In genomic region chr7:121873795-121874194, GRCh38 we compare ENCODE assay signal across 11 cellular contexts. TPM values are rescaled to one million over a fixed set of nuclear protein-coding genes. Genes with fewer than 3 reads are reported as not detected.
DNase-seq lines count a peak whose midpoint lies in the region; ATAC-seq lines count a peak whose summit lies in the region.
"Had no signal": no experiment of that assay in that cellular context is flagged by ENCODE, and none has a peak within 500 bp of the region (broad histone marks: within the 10 kb centered on the region; RNA-seq: fewer than 3 reads in every experiment).

No MANE protein-coding gene starts in this region.

- H3K36me3 ChIP-seq in BLaER1 (no peaks in the 10 kb centered on the region), esophagus (ENCODE audit: control insufficient read depth in 2 of 2, insufficient read depth in 2 of 2, low read length in 1 of 2) (no peaks in the 10 kb centered on the region), neuron (ENCODE audit: insufficient read depth, low read length) (peaks cover 11% of the 10 kb centered on the region)

- H3K4me3 Mint-ChIP-seq in activated T-helper 2 cell treated with anti-CD3 and anti-CD28 coated beads, Interferon-gamma antibody, Interleukin-2, Interleukin-4, amounts not matched to agents 10 μg/mL and 5 μg/mL and 100 μg/mL, durations not matched to agents 14 hours and 24 hours and 36 hours (ENCODE audit: low read depth): no peak overlapping the region
- H3K4me3 Mint-ChIP-seq in activated naive CD4-positive, alpha-beta T cell treated with anti-CD3 and anti-CD28 coated beads for 36 hours: no peak overlapping the region

- 2 to 3% methylated on average over 10 of the region's 10 CpGs for WGBS in esophagus, 2 donors

- intact Hi-C loops in activated T-helper 2 cell treated with anti-CD3 and anti-CD28 coated beads, Interferon-gamma antibody, Interleukin-2, Interleukin-4, amounts not matched to agents 10 μg/mL and 5 μg/mL and 100 μg/mL, durations not matched to agents 14 hours and 24 hours and 36 hours (cut with micrococcal nuclease): loop anchor here (10.0 kb wide), 1 partner anchor 431 kb away; the partner anchor contains the start of gene FEZF1
- intact Hi-C loops in activated naive CD4-positive, alpha-beta T cell treated with anti-CD3 and anti-CD28 coated beads for 36 hours (cut with micrococcal nuclease): no loop called here

- H2AFZ ChIP-seq in neuron (ENCODE audit: low read depth, low read length): peak overlapping the region; percentile 81

- H3K4me3 ChIP-seq in BLaER1 (peak overlapping the region; percentile 65), esophagus (ENCODE audit: low read depth in 1 of 2, low read length in 2 of 2) (peak overlapping the region; percentile 73 to 93), neuron (ENCODE audit: low read length) (peak overlapping the region; percentile 100)

- CTCF ChIA-PET in activated naive CD4-positive, alpha-beta T cell treated with anti-CD3 and anti-CD28 coated beads for 36 hours (lab: Charles Lee): no interaction called here

- no peak overlapping the region for H3K27ac Mint-ChIP-seq in activated T-helper 2 cell treated with anti-CD3 and anti-CD28 coated beads, Interferon-gamma antibody, Interleukin-2, Interleukin-4, amounts not matched to agents 10 μg/mL and 5 μg/mL and 100 μg/mL, durations not matched to agents 14 hours and 24 hours and 36 hours
- H3K27ac Mint-ChIP-seq in activated naive CD4-positive, alpha-beta T cell treated with anti-CD3 and anti-CD28 coated beads for 36 hours: no peak overlapping the region
- H3K27ac Mint-ChIP-seq: stimulated activated naive CD8-positive, alpha-beta T cell treated with anti-CD3 and anti-CD28 coated beads, Interleukin-15, amount 100 ng/mL, for 72 hours had no signal

- DNase-seq in NCI-H748 (lab: John Stamatoyannopoulos, UW; ENCODE audit: unreplicated experiment): peak; percentile 59
- no peak for DNase-seq in Ammon's horn (ENCODE audit: low spot score)
- no peak for DNase-seq in activated T-helper 2 cell treated with anti-CD3 and anti-CD28 coated beads, Interferon-gamma antibody, Interleukin-2, Interleukin-4, amounts not matched to agents 10 μg/mL and 5 μg/mL and 100 μg/mL, durations not matched to agents 14 hours and 24 hours and 36 hours (ENCODE audit: low spot score)
- DNase-seq in activated naive CD4-positive, alpha-beta T cell treated with anti-CD3 and anti-CD28 coated beads for 36 hours: no peak
- DNase-seq: activated T-cell treated with anti-CD3 and anti-CD28 coated beads, Interleukin-2, amount 50 U/mL, for 1 hour; stimulated activated naive CD8-positive, alpha-beta T cell treated with anti-CD3 and anti-CD28 coated beads, Interleukin-15, amount 100 ng/mL, for 72 hours had no signal

- H3K27me3 ChIP-seq in BLaER1 (peaks cover 52% of the 10 kb centered on the region), esophagus (ENCODE audit: control insufficient read depth in 1 of 2, insufficient read depth in 2 of 2, low read length in 2 of 2) (no peaks in the 10 kb centered on the region), neuron (ENCODE audit: insufficient read depth, low read length) (no peaks in the 10 kb centered on the region)

- no peak overlapping the region for H3K9ac ChIP-seq in BLaER1

- peaks cover 6% of the 10 kb centered on the region; the same call in 1 of the 2 replicates for H4K20me1 ChIP-seq in BLaER1

- H3K9me3 Mint-ChIP-seq in activated T-helper 2 cell treated with anti-CD3 and anti-CD28 coated beads, Interferon-gamma antibody, Interleukin-2, Interleukin-4, amounts not matched to agents 10 μg/mL and 5 μg/mL and 100 μg/mL, durations not matched to agents 14 hours and 24 hours and 36 hours: no peaks in the 10 kb centered on the region
- H3K9me3 Mint-ChIP-seq in activated naive CD4-positive, alpha-beta T cell treated with anti-CD3 and anti-CD28 coated beads for 36 hours: peaks cover 1% of the 10 kb centered on the region

- peaks cover 2% of the 10 kb centered on the region for H3K4me1 Mint-ChIP-seq in activated T-helper 2 cell treated with anti-CD3 and anti-CD28 coated beads, Interferon-gamma antibody, Interleukin-2, Interleukin-4, amounts not matched to agents 10 μg/mL and 5 μg/mL and 100 μg/mL, durations not matched to agents 14 hours and 24 hours and 36 hours (ENCODE audit: low read depth)
- peaks cover 4% of the 10 kb centered on the region for H3K4me1 Mint-ChIP-seq in activated naive CD4-positive, alpha-beta T cell treated with anti-CD3 and anti-CD28 coated beads for 36 hours (ENCODE audit: low read depth)

- ATAC-seq in HG02588 (IDR thresholded peaks at IDR 0.05; ENCODE audit: unreplicated experiment): no peak

- peaks cover 7% of the 10 kb centered on the region for H3K4me1 ChIP-seq in BLaER1
- H3K4me1 ChIP-seq in esophagus (ENCODE audit: control insufficient read depth in 2 of 2, insufficient read depth in 2 of 2, low read length in 1 of 2): no peaks in the 10 kb centered on the region
- H3K4me1 ChIP-seq in neuron (ENCODE audit: insufficient read depth, low read length): peaks cover 5% of the 10 kb centered on the region

- peaks cover 43% of the 10 kb centered on the region for H3K27me3 Mint-ChIP-seq in activated T-helper 2 cell treated with anti-CD3 and anti-CD28 coated beads, Interferon-gamma antibody, Interleukin-2, Interleukin-4, amounts not matched to agents 10 μg/mL and 5 μg/mL and 100 μg/mL, durations not matched to agents 14 hours and 24 hours and 36 hours (ENCODE audit: low read depth)
- H3K27me3 Mint-ChIP-seq in activated naive CD4-positive, alpha-beta T cell treated with anti-CD3 and anti-CD28 coated beads for 36 hours (ENCODE audit: low read depth): peaks cover 34% of the 10 kb centered on the region

- peak overlapping the region; percentile 93 for H3K4me2 ChIP-seq in BLaER1

- H3K36me3 Mint-ChIP-seq in activated T-helper 2 cell treated with anti-CD3 and anti-CD28 coated beads, Interferon-gamma antibody, Interleukin-2, Interleukin-4, amounts not matched to agents 10 μg/mL and 5 μg/mL and 100 μg/mL, durations not matched to agents 14 hours and 24 hours and 36 hours (ENCODE audit: low read depth): no peaks in the 10 kb centered on the region
- H3K36me3 Mint-ChIP-seq in activated naive CD4-positive, alpha-beta T cell treated with anti-CD3 and anti-CD28 coated beads for 36 hours (ENCODE audit: low read depth): peaks cover 2% of the 10 kb centered on the region

- no peaks in the 10 kb centered on the region for H3K9me3 ChIP-seq in BLaER1
- no peaks in the 10 kb centered on the region for H3K9me3 ChIP-seq in esophagus (ENCODE audit: control insufficient read depth in 2 of 2, insufficient read depth in 1 of 2, low read depth in 1 of 2, low read length in 1 of 2)
- peaks cover 9% of the 10 kb centered on the region for H3K9me3 ChIP-seq in neuron (ENCODE audit: low read length)

- H3K27ac ChIP-seq in BLaER1 (no peak overlapping the region), esophagus (ENCODE audit: low read depth in 2 of 2, low read length in 1 of 2) (peak overlapping the region in 1 of 2 donors; percentile 16)

RNA-seq across cellular contexts. Expression of gene PTPRZ1, which starts 0.8 kb away (rescaled TPM):
- 10 to 100 TPM in 1 of 2 donors, 1 to 10 TPM in 1; 9.3 to 13.3 TPM for polyA plus RNA-seq in esophagus
- total RNA-seq in activated T-helper 2 cell treated with anti-CD3 and anti-CD28 coated beads, Interferon-gamma antibody, Interleukin-2, Interleukin-4, amounts not matched to agents 10 μg/mL and 5 μg/mL and 100 μg/mL, durations not matched to agents 14 hours and 24 hours and 36 hours: not detected in 2 replicates
- total RNA-seq in activated naive CD4-positive, alpha-beta T cell treated with anti-CD3 and anti-CD28 coated beads for 36 hours: not detected
- total RNA-seq: NCI-H460 had no signal
